Comparison of ENCODE assay signal across 11 cellular contexts in genomic region chr15:40334941-40335795, GRCh38. TPM values are rescaled to one million over a fixed set of nuclear protein-coding genes. Genes with fewer than 3 reads are reported as not detected.
DNase-seq lines count a peak whose midpoint lies in the region; ATAC-seq, FAIRE-seq and TF ChIP-seq lines count a peak whose summit lies in the region.
"Had no signal": no experiment of that assay in that cellular context is flagged by ENCODE, and none has a peak within 500 bp of the region (broad histone marks: within the 10 kb centered on the region; RNA-seq: fewer than 3 reads in every experiment).

No MANE protein-coding gene starts in this region.

- H2AFZ ChIP-seq in astrocyte (ENCODE audit: low read depth, low read length) (no peak overlapping the region), neuronal stem cell (ENCODE audit: low read length) (no peak overlapping the region), SK-N-SH (ENCODE audit: low read depth) (no peak overlapping the region)

- no peak overlapping the region for H2BK120ac ChIP-seq in neuronal stem cell (ENCODE audit: low read depth, low read length)

- peak overlapping the region; percentile 61 for H3K18ac ChIP-seq in neuronal stem cell (ENCODE audit: low read length)

- H3K27me3 ChIP-seq in astrocyte (ENCODE audit: insufficient read depth, low read length) (no peaks in the 10 kb centered on the region), neuronal stem cell (ENCODE audit: control insufficient read depth in 3 of 3, insufficient read depth in 3 of 3, low read depth in 1 of 3, low read length in 3 of 3) (peaks cover 0 to 7% (median 2%) of the 10 kb centered on the region in 3 experiments), SK-N-SH (ENCODE audit: insufficient read depth) (no peaks in the 10 kb centered on the region)

- H3K14ac ChIP-seq in neuronal stem cell (ENCODE audit: low read length): no peak overlapping the region

- no peak for TF ChIP-seq EP300 in SK-N-SH (IDR thresholded peaks at IDR 0.05; ENCODE audit: borderline replicate concordance in 1 of 2, low read depth in 1 of 2, low read length in 1 of 2)

- no peak for TF ChIP-seq CTCF in astrocyte (IDR thresholded peaks at IDR 0.05; ENCODE audit: insufficient read depth, low read depth, low read length)
- no peak for TF ChIP-seq CTCF in SK-N-SH (IDR thresholded peaks at IDR 0.05)

- no CpG with 5 or more reads among the region's 26 CpGs for WGBS in neuronal stem cell (ENCODE audit: extremely low coverage in 2 of 2, insufficient read length in 2 of 2, insufficient replicate concordance in 1 of 2), 2 donors
- WGBS in SK-N-SH (ENCODE audit: low lambda C conversion rate): 95% methylated on average over 11 of the region's 26 CpGs

- H3K36me3 Mint-ChIP-seq in astrocyte (ENCODE audit: low read depth, unreplicated experiment): peaks cover 10% of the 10 kb centered on the region

- H4K91ac ChIP-seq in neuronal stem cell (ENCODE audit: low read depth, low read length, poor library complexity): no peak overlapping the region

- H3K4me1 ChIP-seq in astrocyte (ENCODE audit: insufficient read depth, low read length) (peaks cover 46% of the 10 kb centered on the region), neuronal stem cell (ENCODE audit: control insufficient read depth in 2 of 2, insufficient read depth in 1 of 2, low read depth in 1 of 2, low read length in 2 of 2) (peaks cover 7 to 15% of the 10 kb centered on the region in 2 donors), SK-N-SH (ENCODE audit: control insufficient read depth in 1 of 2, insufficient read depth in 2 of 2, low read depth in 1 of 2, low read length in 1 of 2) (peaks cover 43 to 45% of the 10 kb centered on the region in 2 experiments; a peak in 3 of 4 replicates)

- ATAC-seq in GM18909 (IDR thresholded peaks at IDR 0.05; ENCODE audit: poor library complexity, unreplicated experiment): no peak

- H3K4ac ChIP-seq in neuronal stem cell (ENCODE audit: low read length): no peak overlapping the region

- no peak overlapping the region for H3K27ac Mint-ChIP-seq in astrocyte (ENCODE audit: unreplicated experiment)

- H3K27me3 Mint-ChIP-seq in astrocyte (ENCODE audit: low read depth, unreplicated experiment): no peaks in the 10 kb centered on the region

- peaks cover 28% of the 10 kb centered on the region for H3F3A ChIP-seq in SK-N-SH (replicated peaks; ENCODE audit: insufficient read depth)

- peak overlapping the region; percentile 36 for H3K4me2 ChIP-seq in astrocyte (ENCODE audit: low read length)
- no peak overlapping the region for H3K4me2 ChIP-seq in neuronal stem cell (ENCODE audit: insufficient read depth, low read length, poor library complexity, severe bottlenecking)
- H3K4me2 ChIP-seq in SK-N-SH: no peak overlapping the region

- H3K4me3 ChIP-seq in astrocyte (ENCODE audit: insufficient read depth, low read depth, low read length): no peak overlapping the region
- H3K4me3 ChIP-seq in neuronal stem cell (ENCODE audit: low read length in 2 of 2): no peak overlapping the region
- no peak overlapping the region for H3K4me3 ChIP-seq in SK-N-SH (ENCODE audit: low read depth in 2 of 2, low read length in 1 of 2)
- H3K4me3 ChIP-seq: GM12878 had no signal

- no peak for FAIRE-seq in astrocyte (lab: Jason Lieb, UNC)
- FAIRE-seq: islet of Langerhans had no signal

- H2BK15ac ChIP-seq in neuronal stem cell (ENCODE audit: low read length): peak overlapping the region; percentile 14

- no peaks in the 10 kb centered on the region for H3K9me3 ChIP-seq in astrocyte (ENCODE audit: insufficient read depth, low read depth, low read length)
- H3K9me3 ChIP-seq in neuronal stem cell (replicated peaks in 1 of 2; ENCODE audit: control insufficient read depth in 2 of 2, insufficient read depth in 1 of 2, low read depth in 1 of 2, low read length in 2 of 2): no peaks in the 10 kb centered on the region
- no peaks in the 10 kb centered on the region for H3K9me3 ChIP-seq in SK-N-SH

- no peak for TF ChIP-seq RAD21 in SK-N-SH (IDR thresholded peaks at IDR 0.05; ENCODE audit: low read length)

- H4K20me1 ChIP-seq in astrocyte (ENCODE audit: insufficient read depth, low read length): peaks cover 10% of the 10 kb centered on the region
- H4K20me1 ChIP-seq in SK-N-SH (ENCODE audit: insufficient read depth): no peaks in the 10 kb centered on the region

- no peak overlapping the region for H3K23ac ChIP-seq in neuronal stem cell (ENCODE audit: low read depth, low read length, poor library complexity)

- peaks cover 45% of the 10 kb centered on the region for H3K4me1 Mint-ChIP-seq in astrocyte (ENCODE audit: low read depth, unreplicated experiment)

- H3K4me3 Mint-ChIP-seq in astrocyte (ENCODE audit: unreplicated experiment): no peak overlapping the region
- H3K4me3 Mint-ChIP-seq: CD4-positive, CD25-positive, alpha-beta regulatory T cell had no signal

- H2BK5ac ChIP-seq in neuronal stem cell (ENCODE audit: low read length): no peak overlapping the region

- peaks cover 32% of the 10 kb centered on the region for H3K79me2 ChIP-seq in astrocyte (ENCODE audit: insufficient read depth, low read length)
- peaks cover 42% of the 10 kb centered on the region for H3K79me2 ChIP-seq in SK-N-SH (ENCODE audit: insufficient read depth)

- CTCF ChIA-PET in SK-N-SH (lab: Yijun Ruan, JAX): interaction anchor here (11.1 to 70.6 kb wide), 4 partner anchors 6 to 86 kb away, joined by 184 to 2194 read pairs (median 1246); partner anchors contain the start of genes ANKRD63, CCDC9B, DISP2 and INAFM2

- no peak overlapping the region for H4K8ac ChIP-seq in neuronal stem cell (ENCODE audit: low read depth, low read length)

- H3K9me3 Mint-ChIP-seq in astrocyte (ENCODE audit: unreplicated experiment): peaks cover 2% of the 10 kb centered on the region

- H3K9me2 ChIP-seq in SK-N-SH: no peaks in the 10 kb centered on the region

- no peaks in the 10 kb centered on the region for H3K79me1 ChIP-seq in neuronal stem cell (ENCODE audit: low read depth, low read length)

- no peak overlapping the region for H2BK12ac ChIP-seq in neuronal stem cell (ENCODE audit: low read length)

- H3K27ac ChIP-seq in astrocyte (ENCODE audit: low read depth, low read length): no peak overlapping the region
- H3K27ac ChIP-seq in neuronal stem cell (replicated peaks; ENCODE audit: low read length): no peak overlapping the region
- no peak overlapping the region; a peak in 1 of 4 replicates for H3K27ac ChIP-seq in SK-N-SH (ENCODE audit: low read depth in 2 of 2, low read length in 1 of 2)

- peak; percentile 74 for DNase-seq in CD1c-positive myeloid dendritic cell (ENCODE audit: extremely low spot score)
- DNase-seq in astrocyte (ENCODE audit: low read depth): no peak
- no peak for DNase-seq in neuronal stem cell (ENCODE audit: low spot score)
- DNase-seq in SK-N-SH: no peak
- DNase-seq in NCI-H2081 treated with DMSO at 0.1 percent for 48 hours (lab: John Stamatoyannopoulos, UW): no peak
- DNase-seq: activated effector memory CD4-positive, alpha-beta T cell treated with Interleukin-2 at 50 U/mL for 16 hours; CD4-positive, CD25-positive, alpha-beta regulatory T cell; stimulated activated naive CD4-positive, alpha-beta T cell had no signal

- POLR2A ChIA-PET in SK-N-SH (lab: Yijun Ruan, JAX): interaction anchor here (1.4 to 1.6 kb wide), 2 partner anchors 8 to 12 kb away, joined by 4 to 5 read pairs; partner anchors contain the start of gene INAFM2

- H3K36me3 ChIP-seq in astrocyte (ENCODE audit: insufficient read depth, low read length) (peaks cover 3% of the 10 kb centered on the region), neuronal stem cell (replicated peaks in 1 of 2; ENCODE audit: control insufficient read depth in 2 of 2, insufficient read depth in 2 of 2, low read length in 2 of 2) (no peaks in the 10 kb centered on the region), SK-N-SH (replicated peaks in 1 of 2; ENCODE audit: control insufficient read depth in 1 of 2, insufficient read depth in 2 of 2, low read length in 1 of 2) (peaks cover 19 to 26% of the 10 kb centered on the region in 2 experiments)

- H3K9ac ChIP-seq in astrocyte (ENCODE audit: low read length) (peak overlapping the region; percentile 60), neuronal stem cell (ENCODE audit: low read depth, low read length, poor library complexity) (no peak overlapping the region), SK-N-SH (no peak overlapping the region)

- H2AK5ac ChIP-seq in neuronal stem cell (ENCODE audit: low read depth, low read length): peak overlapping the region; percentile 72

TF ChIP-seq in SK-N-SH, 30 proteins besides CTCF, POLR2A, EP300 and RAD21 (continues in another document):
- no peak for TF ChIP-seq MAX (IDR thresholded peaks at IDR 0.05; ENCODE audit: low read depth)
- TF ChIP-seq FOXM1 (IDR thresholded peaks at IDR 0.05; ENCODE audit: low read depth): no peak

RNA-seq across cellular contexts. Expression of gene CCDC9B, which starts 5.6 kb away (rescaled TPM):
- total RNA-seq in astrocyte: 9.8 and 10.1 TPM in 2 replicates
- 0.13 TPM for polyA plus RNA-seq in neuronal stem cell (2013, experiment 1 of 2)
- polyA plus RNA-seq in neuronal stem cell (2013, experiment 2 of 2): 0.08 TPM
- polyA plus RNA-seq in SK-N-SH (2012; rRNA removed): 13.7 and 14.2 TPM in 2 replicates
- polyA plus RNA-seq in SK-N-SH (2012; cell fraction: cytosol; rRNA removed): 10.4 and 12.0 TPM in 2 replicates
- polyA plus RNA-seq in SK-N-SH (2012; cell fraction: nucleus; rRNA removed): 82.8 and 92.4 TPM in 2 replicates

RNA-seq across cellular contexts. Expression of gene INAFM2, which starts 11.7 kb away (rescaled TPM):
- 39.2 and 41.2 TPM in 2 replicates for total RNA-seq in astrocyte
- polyA plus RNA-seq in neuronal stem cell (2013, experiment 1 of 2): 12.8 TPM
- polyA plus RNA-seq in neuronal stem cell (2013, experiment 2 of 2): 13.4 TPM
- 7.8 and 9.8 TPM in 2 replicates for polyA plus RNA-seq in SK-N-SH (2012; rRNA removed)
- polyA plus RNA-seq in SK-N-SH (2012; cell fraction: cytosol; rRNA removed): 10.2 and 10.7 TPM in 2 replicates
- polyA plus RNA-seq in SK-N-SH (2012; cell fraction: nucleus; rRNA removed): 8.0 and 11.1 TPM in 2 replicates

RNA-seq across cellular contexts. Expression of gene PHGR1, which starts 15.7 kb away (rescaled TPM):
- not detected in 2 replicates for total RNA-seq in astrocyte
- not detected for polyA plus RNA-seq in neuronal stem cell (2013, experiment 1 of 2)
- not detected for polyA plus RNA-seq in neuronal stem cell (2013, experiment 2 of 2)
- not detected in 2 replicates for polyA plus RNA-seq in SK-N-SH (2012; rRNA removed)
- polyA plus RNA-seq in SK-N-SH (2012; cell fraction: cytosol; rRNA removed): not detected in 2 replicates
- polyA plus RNA-seq in SK-N-SH (2012; cell fraction: nucleus; rRNA removed): not detected in 2 replicates
- total RNA-seq: CD4-positive, CD25-positive, alpha-beta regulatory T cell; GM12878 had no signal
- polyA plus RNA-seq: CD4-positive, CD25-positive, alpha-beta regulatory T cell; GM12878 had no signal

RNA-seq across cellular contexts. Expression of gene DISP2, which starts 22.9 kb away (rescaled TPM):
- total RNA-seq in astrocyte: 1.5 and 3.7 TPM in 2 replicates
- 0.18 TPM for polyA plus RNA-seq in neuronal stem cell (2013, experiment 1 of 2)
- 0.25 TPM for polyA plus RNA-seq in neuronal stem cell (2013, experiment 2 of 2)
- polyA plus RNA-seq in SK-N-SH (2012; rRNA removed): 0.08 and 0.12 TPM in 2 replicates
- polyA plus RNA-seq in SK-N-SH (2012; cell fraction: cytosol; rRNA removed): 0.09 and 0.26 TPM in 2 replicates
- polyA plus RNA-seq in SK-N-SH (2012; cell fraction: nucleus; rRNA removed): 0.14 and 0.33 TPM in 2 replicates
- total RNA-seq: GM12878 had no signal

RNA-seq across cellular contexts. Expression of gene PLCB2, which starts 27.4 kb away (rescaled TPM):
- total RNA-seq in astrocyte: 1.7 and 3.7 TPM in 2 replicates
- 3.7 TPM for polyA plus RNA-seq in neuronal stem cell (2013, experiment 1 of 2)
- 3.2 TPM for polyA plus RNA-seq in neuronal stem cell (2013, experiment 2 of 2)
- polyA plus RNA-seq in SK-N-SH (2012; rRNA removed): 0.15 TPM in 2 replicates
- 0.10 and 0.12 TPM in 2 replicates for polyA plus RNA-seq in SK-N-SH (2012; cell fraction: cytosol; rRNA removed)
- 0.44 and 0.59 TPM in 2 replicates for polyA plus RNA-seq in SK-N-SH (2012; cell fraction: nucleus; rRNA removed)
